ENCODE assay signal across 11 cellular contexts in genomic region chr6:42417641-42418112, GRCh38. TPM values are rescaled to one million over a fixed set of nuclear protein-coding genes. Genes with fewer than 3 reads are reported as not detected.
DNase-seq lines count a peak whose midpoint lies in the region; ATAC-seq and TF ChIP-seq lines count a peak whose summit lies in the region.
"Had no signal": no experiment of that assay in that cellular context is flagged by ENCODE, and none has a peak within 500 bp of the region (broad histone marks: within the 10 kb centered on the region; RNA-seq: fewer than 3 reads in every experiment).

No MANE protein-coding gene starts in this region.

- H3K9me3 ChIP-seq in CD4-positive, alpha-beta memory T cell (ENCODE audit: control insufficient read depth in 1 of 2, low read length in 2 of 2): no peaks in the 10 kb centered on the region

- no peak overlapping the region for H3K27ac ChIP-seq in CD4-positive, alpha-beta memory T cell (ENCODE audit: low read depth, low read length)

- intact Hi-C loops in CD4-positive, alpha-beta memory T cell (cut with micrococcal nuclease): no loop called here

- ATAC-seq in SK-N-SH treated with all-trans-retinoic acid at 6 μM for 48 hours: peak; percentile 31; the same call in 1 of the 3 replicates
- ATAC-seq in naive thymus-derived CD8-positive, alpha-beta T cell: peak; percentile 85 to 90
- no peak for ATAC-seq in HG02870 (IDR thresholded peaks at IDR 0.05; ENCODE audit: unreplicated experiment)
- ATAC-seq in HG02970 (IDR thresholded peaks at IDR 0.05; ENCODE audit: low FRiP score, unreplicated experiment): no peak

- H3K27me3 Mint-ChIP-seq in CD4-positive, alpha-beta memory T cell: no peaks in the 10 kb centered on the region
- no peaks in the 10 kb centered on the region for H3K27me3 Mint-ChIP-seq in naive thymus-derived CD8-positive, alpha-beta T cell

- no peaks in the 10 kb centered on the region for H3K36me3 ChIP-seq in CD4-positive, alpha-beta memory T cell (ENCODE audit: insufficient read depth, low read length)

- peak overlapping the region; percentile 42 to 85 (median 81) for H3K27ac Mint-ChIP-seq in CD4-positive, alpha-beta memory T cell
- peak overlapping the region in 9 of 10 donors; percentile 79 to 90 (median 85) for H3K27ac Mint-ChIP-seq in naive thymus-derived CD8-positive, alpha-beta T cell

- peaks cover 43 to 81% (median 60%) of the 10 kb centered on the region in 4 donors for H3K4me1 Mint-ChIP-seq in CD4-positive, alpha-beta memory T cell
- peaks cover 35 to 77% (median 72%) of the 10 kb centered on the region in 4 donors for H3K4me1 Mint-ChIP-seq in naive thymus-derived CD8-positive, alpha-beta T cell

- POLR2A ChIA-PET in CD4-positive, alpha-beta memory T cell (lab: Charles Lee; ENCODE audit: partially characterized antibody): interaction anchor here (0.7 to 6.4 kb wide), 5 partner anchors 11 to 50 kb away, joined by 3 to 41 read pairs (median 4); partner anchors contain the start of gene TRERF1
- POLR2A ChIA-PET in naive thymus-derived CD8-positive, alpha-beta T cell (lab: Charles Lee): interaction anchor here (1.6 to 5.9 kb wide), 3 partner anchors 14 to 34 kb away, joined by 3 to 30 read pairs (median 20); partner anchors contain the start of gene TRERF1

- no peaks in the 10 kb centered on the region for H3K9me3 Mint-ChIP-seq in CD4-positive, alpha-beta memory T cell
- no peaks in the 10 kb centered on the region for H3K9me3 Mint-ChIP-seq in naive thymus-derived CD8-positive, alpha-beta T cell

- H3K4me1 ChIP-seq in CD4-positive, alpha-beta memory T cell (ENCODE audit: insufficient read depth, low read length): peaks cover 44% of the 10 kb centered on the region

- no peaks in the 10 kb centered on the region for H3K27me3 ChIP-seq in CD4-positive, alpha-beta memory T cell (ENCODE audit: insufficient read depth, low read length)

- CTCF ChIA-PET in CD4-positive, alpha-beta memory T cell (lab: Charles Lee; ENCODE audit: partially characterized antibody): interaction anchor here (1.1 to 1.3 kb wide), 2 partner anchors 14 to 130 kb away, joined by 4 to 5 read pairs; no protein-coding TSS in a partner anchor

- DNase-seq in CD4-positive, alpha-beta memory T cell: peak; percentile 45 to 79 (median 63)
- DNase-seq in activated T-helper 1 cell treated with Interleukin-2 at 50 U/mL for 16 hours (ENCODE audit: low read depth) (peak; percentile 19), NCI-H2029 treated with DMSO at 0.1 percent for 48 hours (lab: John Stamatoyannopoulos, UW) (no peak), HT-29 (ENCODE audit: low spot score) (no peak)
- DNase-seq in naive thymus-derived CD8-positive, alpha-beta T cell: peak in 9 of 10 donors; percentile 20 to 68 (median 60)
- DNase-seq: caudate nucleus, midbrain, NCI-H226 had no signal

- H3K4me3 Mint-ChIP-seq in CD4-positive, alpha-beta memory T cell: peak overlapping the region; percentile 37 to 76 (median 58)
- peak overlapping the region; percentile 9 to 80 (median 68) for H3K4me3 Mint-ChIP-seq in naive thymus-derived CD8-positive, alpha-beta T cell

- H3K4me3 ChIP-seq in CD4-positive, alpha-beta memory T cell (ENCODE audit: low read length in 2 of 2): no peak overlapping the region

- H3K36me3 Mint-ChIP-seq in CD4-positive, alpha-beta memory T cell: peaks cover 4 to 10% of the 10 kb centered on the region in 2 donors
- peaks cover 0 to 4% (median 3%) of the 10 kb centered on the region in 3 donors for H3K36me3 Mint-ChIP-seq in naive thymus-derived CD8-positive, alpha-beta T cell

TF ChIP-seq in SK-N-SH treated with all-trans-retinoic acid at 6 μM for 48 hours, 23 proteins besides CTCF, POLR2A, EP300 and RAD21:
- TF ChIP-seq TSHZ2 (CRISPR knock-in tag; IDR thresholded peaks at IDR 0.05) (no peak), ZFP3 (CRISPR knock-in tag; IDR thresholded peaks at IDR 0.05) (no peak), PATZ1 (CRISPR knock-in tag; IDR thresholded peaks at IDR 0.05; ENCODE audit: borderline replicate concordance) (no peak), TCF4 (CRISPR knock-in tag; IDR thresholded peaks at IDR 0.05; ENCODE audit: borderline replicate concordance) (no peak), BACH2 (CRISPR knock-in tag; IDR thresholded peaks at IDR 0.05; ENCODE audit: borderline replicate concordance) (no peak), ZFP30 (CRISPR knock-in tag; IDR thresholded peaks at IDR 0.05) (no peak)

RNA-seq across cellular contexts. Expression of gene TRERF1, which starts 34.0 kb away (rescaled TPM):
- 10 to 100 TPM; 25.9 to 28.3 TPM for total RNA-seq in CD4-positive, alpha-beta memory T cell
- 1 to 10 TPM; 1.1 to 8.8 TPM for polyA plus RNA-seq in CD4-positive, alpha-beta memory T cell
- total RNA-seq in naive thymus-derived CD8-positive, alpha-beta T cell: 10 to 100 TPM; 17.5 to 18.2 TPM
- polyA plus RNA-seq in naive thymus-derived CD8-positive, alpha-beta T cell: 1 to 10 TPM; 3.8 to 7.1 (median 5.4) TPM
- total RNA-seq in HT-29 (2014; rRNA removed; shearing (Covaris generic)): 4.2 and 6.8 TPM in 2 replicates

Comparison
In these comparisons a context has a peak if more than half of its experiments do, and no peak if none do; other contexts are left out.
1. DNase-seq: peak in CD4-positive, alpha-beta memory T cell (5 of 5), activated T-helper 1 cell treated with Interleukin-2 at 50 U/mL for 16 hours (single experiment) and naive thymus-derived CD8-positive, alpha-beta T cell (9 of 10); none in NCI-H2029 treated with DMSO at 0.1 percent for 48 hours (single experiment) and HT-29 (single experiment).
2. ATAC-seq: peak in SK-N-SH treated with all-trans-retinoic acid at 6 μM for 48 hours (single experiment) and naive thymus-derived CD8-positive, alpha-beta T cell (2 of 2); none in HG02870 (single experiment) and HG02970 (single experiment).